7 cellular contexts compared by ENCODE assay signal in the genomic region with DNA sequence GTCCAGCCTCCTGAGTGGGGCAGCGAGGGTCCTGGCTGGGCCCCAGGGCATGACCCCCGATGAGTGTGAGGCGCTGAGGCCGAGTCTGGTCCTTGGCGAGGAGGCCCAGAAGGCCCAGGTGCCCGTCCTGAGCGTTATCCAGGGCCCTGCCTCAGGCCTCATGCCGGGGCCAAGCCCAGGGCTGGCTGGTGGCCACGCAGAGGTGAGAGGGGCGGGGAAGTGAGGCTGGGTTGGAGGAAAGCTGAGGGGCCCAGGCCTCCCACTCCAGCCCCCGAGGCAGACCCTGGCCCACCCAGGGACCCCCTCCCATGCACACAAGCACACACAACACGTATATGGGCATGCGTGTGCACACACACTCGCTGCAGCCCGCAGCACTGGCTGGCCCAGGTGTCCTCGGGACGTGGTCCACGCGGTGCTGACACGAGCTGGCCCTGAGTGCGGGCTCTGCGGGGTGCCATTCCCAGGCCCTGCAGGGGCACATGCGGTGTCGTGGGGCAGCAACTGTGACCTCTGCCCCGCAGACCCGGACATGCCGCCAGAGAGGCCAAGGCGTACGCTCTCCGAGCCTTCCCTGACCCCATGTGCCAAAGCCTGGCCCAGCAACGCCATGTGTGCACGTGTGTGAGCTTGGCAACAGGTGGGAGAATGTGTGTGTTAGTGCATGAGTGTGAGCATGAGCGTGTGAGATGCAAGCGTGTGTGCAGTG.
A peak's percentile ranks its signal among the peaks of the same experiment; 100 is the strongest.
DNase-seq lines count a peak whose midpoint lies in the region; ATAC-seq and TF ChIP-seq lines count a peak whose summit lies in the region.
"Not testable (repeated sequence)": the region's sequence is repeated elsewhere in the genome, so short reads cannot be mapped to it uniquely, and the experiment has no call there.

No MANE protein-coding gene starts in this region.

- peak overlapping the region; percentile 91 for H3K27ac ChIP-seq in OCI-LY7 (ENCODE audit: low read depth, low read length, poor library complexity, severe bottlenecking)

- not testable (repeated sequence) for H3K4me1 Mint-ChIP-seq in activated naive CD8-positive, alpha-beta T cell treated with anti-CD3 and anti-CD28 coated beads, Interleukin-2, amount 10 ng/mL, durations not matched to agents 7 days and 5 days

- peaks cover 24% of the 10 kb centered on the region for H3K9me3 Mint-ChIP-seq in activated naive CD8-positive, alpha-beta T cell treated with anti-CD3 and anti-CD28 coated beads, Interleukin-2, amount 10 ng/mL, durations not matched to agents 7 days and 5 days

- H3K79me2 ChIP-seq in OCI-LY7 (ENCODE audit: insufficient read depth, low read depth, low read length), result peaks cover 24% of the 10 kb centered on the region; the same call in 1 of the 2 replicates

- peaks cover 87% of the 10 kb centered on the region for H3K4me1 ChIP-seq in OCI-LY7 (ENCODE audit: insufficient read depth, low read length, poor library complexity, severe bottlenecking)

- H3K4me3 ChIP-seq in OCI-LY7 (ENCODE audit: low read depth, low read length, poor library complexity, severe bottlenecking), result not testable (repeated sequence)

- H4K20me1 ChIP-seq in OCI-LY7 (ENCODE audit: insufficient read depth, low read length), result not testable (repeated sequence)

- CTCF ChIA-PET in OCI-LY7 (lab: Charles Lee; ENCODE audit: unreplicated experiment), result not testable (repeated sequence)

- H3K27me3 Mint-ChIP-seq in activated naive CD8-positive, alpha-beta T cell treated with anti-CD3 and anti-CD28 coated beads, Interleukin-2, amount 10 ng/mL, durations not matched to agents 7 days and 5 days, result not testable (repeated sequence)

- H3K4me2 ChIP-seq in OCI-LY7 (ENCODE audit: low read length), result peak overlapping the region; percentile 58

- DNase-seq in OCI-LY7 (ENCODE audit: low spot score) (peak; percentile 54), mesenteric fat pad (ENCODE audit: low spot score) (peak; percentile 41)
- DNase-seq in activated naive CD8-positive, alpha-beta T cell treated with anti-CD3 and anti-CD28 coated beads, Interleukin-2, amount 10 ng/mL, durations not matched to agents 7 days and 5 days, result peak; percentile 34

- POLR2A ChIA-PET in OCI-LY7 (lab: Charles Lee); activated naive CD8-positive, alpha-beta T cell treated with anti-CD3 and anti-CD28 coated beads, Interleukin-2, amount 10 ng/mL, durations not matched to agents 7 days and 5 days (lab: Charles Lee): not testable (repeated sequence)

- H2AFZ ChIP-seq in OCI-LY7 (ENCODE audit: low read length), result not testable (repeated sequence)

- TF ChIP-seq CTCF in OCI-LY7 (conservative IDR thresholded peaks at IDR 0.05; ENCODE audit: low read length), result not testable (repeated sequence)

- not testable (repeated sequence) for H3K27ac Mint-ChIP-seq in activated naive CD8-positive, alpha-beta T cell treated with anti-CD3 and anti-CD28 coated beads, Interleukin-2, amount 10 ng/mL, durations not matched to agents 7 days and 5 days

- intact Hi-C loops in OCI-LY7 (cut with micrococcal nuclease; ENCODE audit: unreplicated experiment), result not testable (repeated sequence)

- BruUV-seq in OCI-LY7 (replicated peaks; lab: Mats Ljungman, UMichigan), result not testable (repeated sequence)

- H3K36me3 Mint-ChIP-seq in activated naive CD8-positive, alpha-beta T cell treated with anti-CD3 and anti-CD28 coated beads, Interleukin-2, amount 10 ng/mL, durations not matched to agents 7 days and 5 days, result not testable (repeated sequence)

- not testable (repeated sequence) for H3K36me3 ChIP-seq in OCI-LY7 (ENCODE audit: insufficient read depth, low read length)

- H3K9me3 ChIP-seq in OCI-LY7 (ENCODE audit: low read length), result not testable (repeated sequence)

- H3K4me3 Mint-ChIP-seq in activated naive CD8-positive, alpha-beta T cell treated with anti-CD3 and anti-CD28 coated beads, Interleukin-2, amount 10 ng/mL, durations not matched to agents 7 days and 5 days, result not testable (repeated sequence)

- H3K9me2 ChIP-seq in OCI-LY7 (ENCODE audit: insufficient read depth, low read length), result not testable (repeated sequence)

- ATAC-seq in GM18909 (IDR thresholded peaks at IDR 0.05; ENCODE audit: poor library complexity, unreplicated experiment) (peak; percentile 25), GM21723 (IDR thresholded peaks at IDR 0.05; ENCODE audit: unreplicated experiment) (peak; percentile 27), HG02840 (IDR thresholded peaks at IDR 0.05; ENCODE audit: low FRiP score, unreplicated experiment) (peak; percentile 22), HG03196 (IDR thresholded peaks at IDR 0.05; ENCODE audit: unreplicated experiment) (peak; percentile 5)
- not testable (repeated sequence) for ATAC-seq in activated naive CD8-positive, alpha-beta T cell treated with anti-CD3 and anti-CD28 coated beads, Interleukin-2, amount 10 ng/mL, durations not matched to agents 7 days and 5 days (ENCODE audit: low read depth)
